Comparison of ENCODE assay signal across 16 cellular contexts in genomic region chr7:2471022-2471329, GRCh38. TPM values are rescaled to one million over a fixed set of nuclear protein-coding genes. Genes with fewer than 3 reads are reported as not detected.
A peak's percentile ranks its signal among the peaks of the same experiment; 100 is the strongest.
DNase-seq lines count a peak whose midpoint lies in the region; ATAC-seq, FAIRE-seq and TF ChIP-seq lines count a peak whose summit lies in the region.
"Had no signal": no experiment of that assay in that cellular context is flagged by ENCODE, and none has a peak within 500 bp of the region (broad histone marks: within the 10 kb centered on the region; RNA-seq: fewer than 3 reads in every experiment).

No MANE protein-coding gene starts in this region.

- no peak overlapping the region for H3K4me3 ChIP-seq in astrocyte of the spinal cord (ENCODE audit: low read depth, low read length)
- H3K4me3 ChIP-seq in keratinocyte (ENCODE audit: control insufficient read depth in 2 of 3, extremely low read depth in 1 of 3, insufficient read depth in 2 of 3, low read depth in 1 of 3, low read length in 3 of 3): no peak overlapping the region
- H3K4me3 ChIP-seq: body of pancreas, K562, lung, suprapubic skin had no signal

- DNase-seq in ELR (ENCODE audit: low read depth) (peak; percentile 48), LoVo (ENCODE audit: low spot score) (peak; percentile 8), astrocyte of the spinal cord (ENCODE audit: low read depth, low spot score) (peak; percentile 59), keratinocyte (ENCODE audit: low read depth, low spot score) (peak; percentile 21), AML-193 (lab: John Stamatoyannopoulos, UW) (no peak)
- DNase-seq: activated CD4-positive, alpha-beta T cell treated with anti-CD3 and anti-CD28 coated beads, Interleukin-2, amount 10 ng/mL, durations not matched to agents 24 days and 14 days; body of pancreas; Caco-2; hippocampal formation; NCI-H187 treated with DMSO at 0.1 percent for 48 hours had no signal

- H3K9ac ChIP-seq in keratinocyte (ENCODE audit: control insufficient read depth, extremely low read depth, insufficient read depth, low read length): no peak overlapping the region

- H3K36me3 ChIP-seq in keratinocyte (ENCODE audit: control insufficient read depth in 2 of 2, extremely low read depth in 1 of 2, insufficient read depth in 2 of 2, low read length in 2 of 2): no peaks in the 10 kb centered on the region
- H3K36me3 ChIP-seq: suprapubic skin had no signal

- dilution Hi-C loops in keratinocyte (cut with MboI; ENCODE audit: extremely low pct_ligation_motif_present, low sequenced_read_pairs): no loop called here

- no peak overlapping the region for H3K27ac ChIP-seq in keratinocyte (ENCODE audit: control insufficient read depth, insufficient read depth, low read length)
- H3K27ac ChIP-seq: body of pancreas, suprapubic skin had no signal

- no peak for ATAC-seq in HG02870 (IDR thresholded peaks at IDR 0.05; ENCODE audit: unreplicated experiment)
- ATAC-seq in GM21576 (IDR thresholded peaks at IDR 0.05; ENCODE audit: unreplicated experiment): no peak
- ATAC-seq: activated T-helper 17 cell treated with anti-CD3 and anti-CD28 coated beads, Interleukin-2, amount 50 U/mL, for 72 hours had no signal

- H3K4me2 ChIP-seq in keratinocyte (ENCODE audit: control insufficient read depth, extremely low read depth, insufficient read depth, low read depth, low read length): peak overlapping the region; percentile 52

- FAIRE-seq in keratinocyte (lab: Jason Lieb, UNC): peak; percentile 80
- FAIRE-seq: K562 had no signal

- in situ Hi-C loops in astrocyte of the spinal cord (cut with HindIII; ENCODE audit: low sequenced_read_pairs): no loop called here

- H3K79me2 ChIP-seq in keratinocyte (ENCODE audit: control insufficient read depth, insufficient read depth, low read length): no peaks in the 10 kb centered on the region

- H3K9me3 ChIP-seq in keratinocyte (ENCODE audit: control insufficient read depth, low read depth, low read length): no peaks in the 10 kb centered on the region
- H3K9me3 ChIP-seq: body of pancreas, Caco-2, suprapubic skin had no signal

- H3K9me1 ChIP-seq in keratinocyte (ENCODE audit: control insufficient read depth, extremely low read depth, insufficient read depth, low read length): no peaks in the 10 kb centered on the region

- H3K27me3 ChIP-seq in keratinocyte (ENCODE audit: control insufficient read depth, extremely low read depth, insufficient read depth, low read length): peaks cover 5% of the 10 kb centered on the region
- H3K27me3 ChIP-seq: body of pancreas, suprapubic skin had no signal

- H3K4me1 ChIP-seq in keratinocyte (ENCODE audit: control insufficient read depth, extremely low read depth, insufficient read depth, low read length): peaks cover 9% of the 10 kb centered on the region
- H3K4me1 ChIP-seq: Caco-2 had no signal

- TF ChIP-seq CTCF in astrocyte of the spinal cord (IDR thresholded peaks at IDR 0.05; ENCODE audit: low read depth, low read length): no peak
- no peak for TF ChIP-seq CTCF in keratinocyte (optimal IDR thresholded peaks at IDR 0.05 in 1 of 3, IDR thresholded peaks at IDR 0.05 in 1 of 3, conservative IDR thresholded peaks at IDR 0.05 in 1 of 3; ENCODE audit: extremely low read depth in 1 of 3, insufficient read depth in 2 of 3, low read length in 3 of 3)

- peak overlapping the region; percentile 66 for H2AFZ ChIP-seq in keratinocyte (ENCODE audit: control insufficient read depth, low read length)

- no peaks in the 10 kb centered on the region for H4K20me1 ChIP-seq in keratinocyte (ENCODE audit: control insufficient read depth, extremely low read depth, insufficient read depth, low read length)

RNA-seq across cellular contexts. Expression of gene GRIFIN, which starts 5.2 kb away (rescaled TPM):
- not detected in 3 replicates for polyA plus RNA-seq in keratinocyte
- not detected for polyA plus RNA-seq in keratinocyte (2011; ENCODE audit: low read depth)
- polyA plus RNA-seq in keratinocyte (2011; cell fraction: cytosol; rRNA removed): not detected in 2 replicates
- polyA plus RNA-seq in keratinocyte (2011; cell fraction: nucleus; rRNA removed): not detected in 2 replicates
- not detected in 2 replicates for polyA plus RNA-seq in keratinocyte (2012; ENCODE audit: low replicate concordance)
- polyA minus RNA-seq in keratinocyte: not detected in 3 replicates
- polyA minus RNA-seq in keratinocyte (2011; cell fraction: cytosol; rRNA and poly(A)+ RNA removed): not detected
- polyA minus RNA-seq in keratinocyte (2011; cell fraction: nucleus; rRNA and poly(A)+ RNA removed): not detected in 2 replicates
- polyA plus RNA-seq: K562, lung had no signal

RNA-seq across cellular contexts. Expression of gene LFNG, which starts 48.6 kb away (rescaled TPM):
- polyA plus RNA-seq in keratinocyte: 17.7 to 21.1 TPM (median 20.8 TPM) in 3 replicates
- polyA plus RNA-seq in keratinocyte (2011; ENCODE audit: low read depth): 2.1 TPM
- polyA plus RNA-seq in keratinocyte (2011; cell fraction: cytosol; rRNA removed): 7.5 and 18.4 TPM in 2 replicates
- 24.0 and 32.4 TPM in 2 replicates for polyA plus RNA-seq in keratinocyte (2011; cell fraction: nucleus; rRNA removed)
- polyA plus RNA-seq in keratinocyte (2012; ENCODE audit: low replicate concordance): 9.3 and 26.0 TPM in 2 replicates
- 13.9 to 24.5 TPM (median 14.2 TPM) in 3 replicates for polyA minus RNA-seq in keratinocyte
- 40.9 TPM for polyA minus RNA-seq in keratinocyte (2011; cell fraction: cytosol; rRNA and poly(A)+ RNA removed)
- 27.8 and 29.3 TPM in 2 replicates for polyA minus RNA-seq in keratinocyte (2011; cell fraction: nucleus; rRNA and poly(A)+ RNA removed)

Comparison
In these comparisons a context has a peak if more than half of its experiments do, and no peak if none do; other contexts are left out.
1. DNase-seq: peak in ELR (single experiment), LoVo (single experiment), astrocyte of the spinal cord (single experiment) and keratinocyte (single experiment); none in AML-193 (0 of 2).